ENCODE assay signal across 24 cellular contexts in genomic region chr3:102215166-102215565, GRCh38.
DNase-seq lines count a peak whose midpoint lies in the region; ATAC-seq, FAIRE-seq and TF ChIP-seq lines count a peak whose summit lies in the region.
"Had no signal": no experiment of that assay in that cellular context is flagged by ENCODE, and none has a peak within 500 bp of the region (broad histone marks: within the 10 kb centered on the region; RNA-seq: fewer than 3 reads in every experiment).

No MANE protein-coding gene starts in this region.

- no peaks in the 10 kb centered on the region for H3K36me3 Mint-ChIP-seq in CD4-positive, CD25-positive, alpha-beta regulatory T cell
- H3K36me3 Mint-ChIP-seq: CD8-positive, alpha-beta T cell had no signal

- no peak for FAIRE-seq in K562 (lab: Jason Lieb, UNC)
- FAIRE-seq: A204.1, D721Med, G401.6, GM12878, GM12892, GM18507, GM19239 had no signal

- no peak for TF ChIP-seq EP300 in K562 (IDR thresholded peaks at IDR 0.05; ENCODE audit: low read length)

- 3% methylated on average over 2 of the region's 2 CpGs for WGBS in K562 (ENCODE audit: insufficient coverage, low coverage, missing lambda C conversion rate)

- no peaks in the 10 kb centered on the region for H3K27me3 ChIP-seq in CD4-positive, CD25-positive, alpha-beta regulatory T cell (ENCODE audit: control insufficient read depth, insufficient read depth, low read length)
- H3K27me3 ChIP-seq in GM06990 (replicated peaks; ENCODE audit: control insufficient read depth, insufficient read depth, low read length) (no peaks in the 10 kb centered on the region), K562 (ENCODE audit: control insufficient read depth in 2 of 2, insufficient read depth in 2 of 2, low read length in 2 of 2) (no peaks in the 10 kb centered on the region)
- H3K27me3 ChIP-seq: BE2C, BLaER1 had no signal

- H3K4me1 ChIP-seq in CD4-positive, CD25-positive, alpha-beta regulatory T cell (ENCODE audit: control insufficient read depth, insufficient read depth, low read length, poor library complexity, severe bottlenecking), result no peaks in the 10 kb centered on the region
- no peaks in the 10 kb centered on the region for H3K4me1 ChIP-seq in K562 (replicated peaks in 1 of 2; ENCODE audit: control insufficient read depth in 2 of 2, insufficient read depth in 2 of 2, low read length in 2 of 2)
- H3K4me1 ChIP-seq: BE2C, BLaER1, Caco-2 had no signal

- H2AFZ ChIP-seq in K562 (ENCODE audit: low read depth, low read length), result no peak overlapping the region

- peak overlapping the region; percentile 3 for H3K4me3 ChIP-seq in CD4-positive, CD25-positive, alpha-beta regulatory T cell (ENCODE audit: low read depth, low read length)
- H3K4me3 ChIP-seq in GM06990 (replicated peaks; ENCODE audit: low read depth, low read length) (no peak overlapping the region), K562 (no peak overlapping the region)
- H3K4me3 ChIP-seq: BLaER1, GM12878 had no signal

- H3K9me1 ChIP-seq in K562 (ENCODE audit: control insufficient read depth, insufficient read depth, low read length), result no peaks in the 10 kb centered on the region

- no peak overlapping the region for H3K4me3 Mint-ChIP-seq in CD4-positive, CD25-positive, alpha-beta regulatory T cell
- H3K4me3 Mint-ChIP-seq: CD14-positive monocyte; CD4-positive, alpha-beta T cell; CD8-positive, alpha-beta T cell had no signal

- H3K9me3 Mint-ChIP-seq in CD4-positive, CD25-positive, alpha-beta regulatory T cell, result peaks cover 0 to 5% (median 1%) of the 10 kb centered on the region in 7 donors
- H3K9me3 Mint-ChIP-seq: CD4-positive, alpha-beta T cell; CD8-positive, alpha-beta T cell had no signal

- no peaks in the 10 kb centered on the region for H3K36me3 ChIP-seq in CD4-positive, CD25-positive, alpha-beta regulatory T cell (ENCODE audit: control insufficient read depth, insufficient read depth, low read length)
- H3K36me3 ChIP-seq in GM06990 (ENCODE audit: control insufficient read depth, insufficient read depth, low read length) (no peaks in the 10 kb centered on the region), K562 (ENCODE audit: control insufficient read depth, insufficient read depth, low read length) (no peaks in the 10 kb centered on the region)
- H3K36me3 ChIP-seq: BE2C, BLaER1 had no signal

- POLR2A ChIA-PET in K562 (lab: Yijun Ruan, JAX), result no interaction called here

- in situ Hi-C loops in K562 (cut with MboI), result no loop called here

- H3K27ac Mint-ChIP-seq in CD4-positive, CD25-positive, alpha-beta regulatory T cell, result no peak overlapping the region
- H3K27ac Mint-ChIP-seq: CD14-positive monocyte; CD4-positive, alpha-beta T cell; CD8-positive, alpha-beta T cell had no signal

- H3K27ac ChIP-seq in CD4-positive, CD25-positive, alpha-beta regulatory T cell (ENCODE audit: insufficient read depth, low read length, poor library complexity, severe bottlenecking), result no peak overlapping the region
- H3K27ac ChIP-seq in K562 (ENCODE audit: extremely low read depth, low read depth, low read length), result no peak overlapping the region
- H3K27ac ChIP-seq: BLaER1 had no signal

- no peak for TF ChIP-seq CTCF in GM06990 (IDR thresholded peaks at IDR 0.05; ENCODE audit: insufficient read depth, low read length, poor library complexity, severe bottlenecking)
- no peak for TF ChIP-seq CTCF in K562 (IDR thresholded peaks at IDR 0.05 in 2 of 3, conservative IDR thresholded peaks at IDR 0.05 in 1 of 3; ENCODE audit: insufficient read depth in 2 of 3, low read depth in 1 of 3, low read length in 3 of 3)
- TF ChIP-seq CTCF in omental fat pad (IDR thresholded peaks at IDR 0.05), result no peak

- no peak overlapping the region for H3K4me2 ChIP-seq in K562 (ENCODE audit: insufficient read depth, low read length)
- H3K4me2 ChIP-seq: BLaER1 had no signal

- H3K27me3 Mint-ChIP-seq in CD4-positive, CD25-positive, alpha-beta regulatory T cell, result peaks cover 13% of the 10 kb centered on the region
- H3K27me3 Mint-ChIP-seq: CD4-positive, alpha-beta T cell had no signal

- no peak for TF ChIP-seq POLR2A in K562 (conservative IDR thresholded peaks at IDR 0.05)

- TF ChIP-seq RAD21 in K562 (CRISPR knock-in tag; conservative IDR thresholded peaks at IDR 0.05 in 1 of 2, IDR thresholded peaks at IDR 0.05 in 1 of 2), result no peak

- no peaks in the 10 kb centered on the region for H3K9me3 ChIP-seq in CD4-positive, CD25-positive, alpha-beta regulatory T cell (ENCODE audit: control insufficient read depth in 2 of 2, low read length in 2 of 2)
- H3K9me3 ChIP-seq in K562 (replicated peaks; ENCODE audit: control insufficient read depth, insufficient read depth, low read depth, low read length), result no peaks in the 10 kb centered on the region
- H3K9me3 ChIP-seq: BE2C, BLaER1, Caco-2 had no signal

- BruUV-seq in K562 (replicated peaks; lab: Mats Ljungman, UMichigan), result no TSS peak

- intact Hi-C loops in K562 (cut with micrococcal nuclease), result no loop called here

- ATAC-seq in CD4-positive, CD25-positive, alpha-beta regulatory T cell (ENCODE audit: low read depth in 2 of 2), result no peak
- no peak for ATAC-seq in K562
- no peak for ATAC-seq in omental fat pad (ENCODE audit: low FRiP score)
- ATAC-seq: CD8-positive, alpha-beta T cell; GM12878 had no signal

- no peak overlapping the region for H3K9ac ChIP-seq in K562 (ENCODE audit: insufficient read depth in 1 of 2, low read depth in 2 of 2, low read length in 2 of 2)
- H3K9ac ChIP-seq: BLaER1 had no signal

- no peaks in the 10 kb centered on the region for H4K20me1 ChIP-seq in K562 (replicated peaks; ENCODE audit: control insufficient read depth, insufficient read depth, low read length)
- H4K20me1 ChIP-seq: BLaER1 had no signal

- peaks cover 0 to 7% (median 0%) of the 10 kb centered on the region in 4 donors for H3K4me1 Mint-ChIP-seq in CD4-positive, CD25-positive, alpha-beta regulatory T cell
- H3K4me1 Mint-ChIP-seq: CD14-positive monocyte had no signal

- CTCF ChIA-PET in K562 (lab: Yijun Ruan, JAX; ENCODE audit: low intra/inter-chr PET ratio), result no interaction called here

- no peak for DNase-seq in CD4-positive, CD25-positive, alpha-beta regulatory T cell
- DNase-seq in GM06990 (ENCODE audit: extremely low read depth, insufficient read length), result peak; percentile 28
- no peak for DNase-seq in K562 (ENCODE audit: extremely low read depth in 1 of 4, low spot score in 3 of 4)
- no peak for DNase-seq in NK-92 treated with Interleukin-12 subunit alpha and Interleukin-12 subunit beta, amount 100 ng/mL, for 24 hours (lab: John Stamatoyannopoulos, UW)
- DNase-seq in omental fat pad (ENCODE audit: low spot score), result no peak
- DNase-seq: 8988T; ACHN; BE2C; C1 segment of cervical spinal cord; Caco-2; Calu3; CD4-positive, alpha-beta T cell; CD8-positive, alpha-beta T cell; DMS79 treated with DMSO at 0.1 percent for 48 hours; GF-D8 had no signal

- H3K79me2 ChIP-seq in K562 (ENCODE audit: control insufficient read depth, insufficient read depth, low read length), result no peaks in the 10 kb centered on the region

TF ChIP-seq in K562, 482 proteins besides CTCF, POLR2A, EP300 and RAD21:
- TF ChIP-seq TFE3 (CRISPR knock-in tag; IDR thresholded peaks at IDR 0.05) (peak; percentile 22; the same call in 1 of the 2 replicates), ZNF77 (CRISPR knock-in tag; IDR thresholded peaks at IDR 0.05) (no peak)
